Comparison of ENCODE assay signal across 11 cellular contexts in genomic region chr2:235027558-235028214, GRCh38.
A peak's percentile ranks its signal among the peaks of the same experiment; 100 is the strongest.
DNase-seq lines count a peak whose midpoint lies in the region; ATAC-seq, FAIRE-seq and TF ChIP-seq lines count a peak whose summit lies in the region.
"Had no signal": no experiment of that assay in that cellular context is flagged by ENCODE, and none has a peak within 500 bp of the region (broad histone marks: within the 10 kb centered on the region; RNA-seq: fewer than 3 reads in every experiment).

No MANE protein-coding gene starts in this region.

- H3K4me1 ChIP-seq in gastroesophageal sphincter, result peaks cover 0 to 50% (median 14%) of the 10 kb centered on the region in 3 donors

- TF ChIP-seq CTCF in WTC11 (IDR thresholded peaks at IDR 0.05), result no peak
- TF ChIP-seq CTCF in gastroesophageal sphincter (IDR thresholded peaks at IDR 0.05), result no peak

- peak overlapping the region; percentile 0; the same call in 1 of the 2 replicates for H3K27ac Mint-ChIP-seq in WTC11
- H3K27ac Mint-ChIP-seq: IgD-negative memory B cell had no signal

- TF ChIP-seq POLR2A in gastroesophageal sphincter (IDR thresholded peaks at IDR 0.05), result no peak

- CTCF ChIA-PET in WTC11 (lab: Charles Lee), result no interaction called here

- intact Hi-C loops in Right ventricle myocardium superior (cut with DNase I) (no loop called here), cardiac septum (cut with DNase I) (no loop called here)

- H3K9me3 Mint-ChIP-seq in WTC11, result no peaks in the 10 kb centered on the region; the same call in 1 of the 2 replicates
- H3K9me3 Mint-ChIP-seq: IgD-negative memory B cell had no signal

- H3K27me3 Mint-ChIP-seq in WTC11 (ENCODE audit: low read depth), result no peaks in the 10 kb centered on the region

- no peak for ATAC-seq in Right ventricle myocardium superior (ENCODE audit: poor library complexity)
- ATAC-seq in WTC11, result no peak
- peak; percentile 17 for ATAC-seq in gastroesophageal sphincter
- no peak for ATAC-seq in HG02759 (IDR thresholded peaks at IDR 0.05; ENCODE audit: unreplicated experiment)
- no peak for ATAC-seq in GM18907 (IDR thresholded peaks at IDR 0.05; ENCODE audit: unreplicated experiment)

- H3K36me3 ChIP-seq in gastroesophageal sphincter, result no peaks in the 10 kb centered on the region
- H3K36me3 ChIP-seq: thoracic aorta had no signal

- H3K27me3 ChIP-seq in gastroesophageal sphincter, result no peaks in the 10 kb centered on the region
- H3K27me3 ChIP-seq: dorsolateral prefrontal cortex had no signal

- 86 to 90% methylated on average over 4 to 10 of the region's 21 CpGs for WGBS in gastroesophageal sphincter (ENCODE audit: low coverage in 1 of 2), 2 donors

- peak; percentile 40 for DNase-seq in Right ventricle myocardium superior
- no peak for DNase-seq in cardiac septum (ENCODE audit: low spot score)
- no peak for DNase-seq in WTC11 (ENCODE audit: low spot score)
- peak; percentile 59 for DNase-seq in urothelium cell line (ENCODE audit: low spot score)
- no peak for DNase-seq in hippocampal formation (lab: John Stamatoyannopoulos, UW)

- no peak for TF ChIP-seq EP300 in gastroesophageal sphincter (IDR thresholded peaks at IDR 0.05)

- POLR2A ChIA-PET in WTC11 (lab: Charles Lee), result no interaction called here

- no peak overlapping the region for H3K4me3 ChIP-seq in gastroesophageal sphincter
- H3K4me3 ChIP-seq: thoracic aorta had no signal

- peaks cover 41% of the 10 kb centered on the region for H3K4me1 Mint-ChIP-seq in WTC11

- H3K9me3 ChIP-seq in gastroesophageal sphincter, result no peaks in the 10 kb centered on the region
- H3K9me3 ChIP-seq: thoracic aorta had no signal

- no peaks in the 10 kb centered on the region for H3K36me3 Mint-ChIP-seq in WTC11
- H3K36me3 Mint-ChIP-seq: IgD-negative memory B cell had no signal

- no peak overlapping the region for H3K4me3 Mint-ChIP-seq in WTC11

- H3K27ac ChIP-seq in gastroesophageal sphincter, result peak overlapping the region in 1 of 4 donors; percentile 23
- H3K27ac ChIP-seq: thoracic aorta had no signal

- no peak for FAIRE-seq in urothelium cell line (lab: Jason Lieb, UNC)

TF ChIP-seq in WTC11, 78 proteins besides CTCF, POLR2A, EP300 and RAD21:
- TF ChIP-seq E2F1 (CRISPR knock-in tag; IDR thresholded peaks at IDR 0.05) (no peak), NR2C2 (CRISPR knock-in tag; IDR thresholded peaks at IDR 0.05) (no peak), PREB (CRISPR knock-in tag; IDR thresholded peaks at IDR 0.05; ENCODE audit: borderline replicate concordance) (no peak), MYBL2 (CRISPR knock-in tag; IDR thresholded peaks at IDR 0.05) (no peak), NFE2L1 (CRISPR knock-in tag; IDR thresholded peaks at IDR 0.05) (no peak), GTF2I (CRISPR knock-in tag; conservative IDR thresholded peaks at IDR 0.05) (no peak), JUN (CRISPR knock-in tag; IDR thresholded peaks at IDR 0.05) (no peak), ZNF121 (CRISPR knock-in tag; IDR thresholded peaks at IDR 0.05) (no peak), ZNF512 (CRISPR knock-in tag; IDR thresholded peaks at IDR 0.05; ENCODE audit: borderline replicate concordance) (no peak), ZNF219 (CRISPR knock-in tag; IDR thresholded peaks at IDR 0.05; ENCODE audit: borderline replicate concordance) (no peak), SOX15 (CRISPR knock-in tag; IDR thresholded peaks at IDR 0.05) (no peak), ATF2 (CRISPR knock-in tag; IDR thresholded peaks at IDR 0.05; ENCODE audit: borderline replicate concordance, low read depth) (no peak)

Comparison
In these comparisons a context has a peak if more than half of its experiments do, and no peak if none do; other contexts are left out.
1. DNase-seq: peak in Right ventricle myocardium superior (single experiment) and urothelium cell line (single experiment); none in cardiac septum (single experiment), WTC11 (single experiment) and hippocampal formation (0 of 2).